ENCODE assay signal across 1 cellular context in genomic region chr11:8911040-8911823, GRCh38.
TF ChIP-seq lines count a peak whose summit lies in the region.

Gene AKIP1 (plus strand): TSS chr11:8911189. CDS start chr11:8911450, 261 bp downstream.

TF ChIP-seq in HepG2, 621 proteins besides CTCF, POLR2A, EP300 and RAD21 (continued from another document and continues in another):
- no peak; the same call in 1 of the 2 replicates for TF ChIP-seq MEIS2 (CRISPR knock-in tag; IDR thresholded peaks at IDR 0.05)
- TF ChIP-seq TMF1 (CRISPR knock-in tag; IDR thresholded peaks at IDR 0.05; ENCODE audit: low read depth), result peak; percentile 55
- peak; percentile 75; the same call in 1 of the 2 replicates for TF ChIP-seq SNAI1 (CRISPR knock-in tag; IDR thresholded peaks at IDR 0.05; ENCODE audit: borderline replicate concordance)
- peak; percentile 98 for TF ChIP-seq HNRNPLL (IDR thresholded peaks at IDR 0.05; ENCODE audit: low read depth, low read length, poor library complexity, severe bottlenecking)
- TF ChIP-seq TARDBP (CRISPR knock-in tag; IDR thresholded peaks at IDR 0.05), result peak; percentile 36; the same call in 1 of the 2 replicates
- peak; percentile 72; the same call in 1 of the 2 replicates for TF ChIP-seq PAX8 (CRISPR knock-in tag; IDR thresholded peaks at IDR 0.05; ENCODE audit: borderline replicate concordance)
- peak in 1 of 2 experiments; percentile 53; a peak in 1 of 4 replicates for TF ChIP-seq KLF16 (CRISPR knock-in tag; IDR thresholded peaks at IDR 0.05)
- TF ChIP-seq NAIF1 (CRISPR knock-in tag; IDR thresholded peaks at IDR 0.05; ENCODE audit: borderline replicate concordance), result peak; percentile 88; the same call in 1 of the 2 replicates
- no peak for TF ChIP-seq SOX6 (IDR thresholded peaks at IDR 0.05)
- TF ChIP-seq SOX6 (CRISPR knock-in tag; IDR thresholded peaks at IDR 0.05), result peak; percentile 43; the same call in 1 of the 2 replicates
- TF ChIP-seq MAX (IDR thresholded peaks at IDR 0.05), result peak; percentile 44; the same call in 1 of the 2 replicates
- TF ChIP-seq ZBTB33 (CRISPR knock-in tag; IDR thresholded peaks at IDR 0.05), result no peak
- TF ChIP-seq ZNF431 (CRISPR knock-in tag; IDR thresholded peaks at IDR 0.05; ENCODE audit: borderline replicate concordance, low read depth), result 0 out of 2 replicates have a peak, but pooled peaks have one; percentile 62
- peak; percentile 52; the same call in 1 of the 2 replicates for TF ChIP-seq ARNT2 (CRISPR knock-in tag; IDR thresholded peaks at IDR 0.05; ENCODE audit: low read depth)
- TF ChIP-seq ZNF644 (CRISPR knock-in tag; IDR thresholded peaks at IDR 0.05; ENCODE audit: low read depth), result no peak
- peak; percentile 49; the same call in 1 of the 2 replicates for TF ChIP-seq ZNF354B (CRISPR knock-in tag; IDR thresholded peaks at IDR 0.05)
- peak; percentile 73; the same call in 1 of the 2 replicates for TF ChIP-seq ZNF317 (CRISPR knock-in tag; IDR thresholded peaks at IDR 0.05)
- no peak for TF ChIP-seq NR2F6 (IDR thresholded peaks at IDR 0.05)
- no peak for TF ChIP-seq NR2F6 (CRISPR knock-in tag; IDR thresholded peaks at IDR 0.05)
- peak; percentile 97 for TF ChIP-seq PHF8 (CRISPR knock-in tag; IDR thresholded peaks at IDR 0.05)
- TF ChIP-seq ATAD3A (CRISPR knock-in tag; IDR thresholded peaks at IDR 0.05), result no peak
- peak; percentile 58 for TF ChIP-seq HDAC1 (CRISPR knock-in tag; IDR thresholded peaks at IDR 0.05)
- no peak for TF ChIP-seq MBD4 (IDR thresholded peaks at IDR 0.05; ENCODE audit: borderline replicate concordance, low read length)
- TF ChIP-seq PHF20 (CRISPR knock-in tag; IDR thresholded peaks at IDR 0.05), result peak; percentile 75
- TF ChIP-seq RELA (CRISPR knock-in tag; IDR thresholded peaks at IDR 0.05), result no peak
- TF ChIP-seq IKZF5 (CRISPR knock-in tag; IDR thresholded peaks at IDR 0.05), result peak; percentile 40; the same call in 1 of the 2 replicates
- TF ChIP-seq NR2C2 (CRISPR knock-in tag; IDR thresholded peaks at IDR 0.05; ENCODE audit: borderline replicate concordance), result peak; percentile 46; the same call in 1 of the 2 replicates
- peak; percentile 70; the same call in 1 of the 2 replicates for TF ChIP-seq SMAD1 (CRISPR knock-in tag; IDR thresholded peaks at IDR 0.05; ENCODE audit: borderline replicate concordance, low read depth)
- TF ChIP-seq ZHX2 (IDR thresholded peaks at IDR 0.05; ENCODE audit: low read depth), result 0 out of 2 replicates have a peak, but pooled peaks have one; percentile 18
- no peak for TF ChIP-seq ZHX2 (CRISPR knock-in tag; IDR thresholded peaks at IDR 0.05; ENCODE audit: borderline replicate concordance)
- TF ChIP-seq ZNF704 (CRISPR knock-in tag; IDR thresholded peaks at IDR 0.05; ENCODE audit: borderline replicate concordance), result 0 out of 2 replicates have a peak, but pooled peaks have one; percentile 31
- TF ChIP-seq SCMH1 (CRISPR knock-in tag; IDR thresholded peaks at IDR 0.05; ENCODE audit: borderline replicate concordance), result no peak
- peak; percentile 74; the same call in 1 of the 2 replicates for TF ChIP-seq ZNF605 (CRISPR knock-in tag; IDR thresholded peaks at IDR 0.05)
- TF ChIP-seq ZNF563 (CRISPR knock-in tag; IDR thresholded peaks at IDR 0.05), result peak; percentile 30; the same call in 1 of the 2 replicates
- TF ChIP-seq ZFP36L1 (CRISPR knock-in tag; IDR thresholded peaks at IDR 0.05), result no peak
- no peak for TF ChIP-seq RFX1 (IDR thresholded peaks at IDR 0.05)
- TF ChIP-seq THAP9 (CRISPR knock-in tag; IDR thresholded peaks at IDR 0.05; ENCODE audit: borderline replicate concordance), result peak; percentile 68; the same call in 1 of the 2 replicates
- peak; percentile 69; the same call in 1 of the 2 replicates for TF ChIP-seq LBX2 (CRISPR knock-in tag; IDR thresholded peaks at IDR 0.05; ENCODE audit: borderline replicate concordance)
- TF ChIP-seq SP5 (CRISPR knock-in tag; IDR thresholded peaks at IDR 0.05; ENCODE audit: borderline replicate concordance, low read depth), result peak; percentile 32; the same call in 1 of the 2 replicates
- 0 out of 2 replicates have a peak, but pooled peaks have one; percentile 28 for TF ChIP-seq HOMEZ (CRISPR knock-in tag; IDR thresholded peaks at IDR 0.05; ENCODE audit: low read depth)
- TF ChIP-seq DR1 (CRISPR knock-in tag; IDR thresholded peaks at IDR 0.05), result peak; percentile 52; the same call in 1 of the 2 replicates
- peak; percentile 76 for TF ChIP-seq POGZ (CRISPR knock-in tag; IDR thresholded peaks at IDR 0.05)
- TF ChIP-seq ZXDC (CRISPR knock-in tag; IDR thresholded peaks at IDR 0.05), result no peak
